11 cellular contexts compared by ENCODE assay signal in the genomic region with DNA sequence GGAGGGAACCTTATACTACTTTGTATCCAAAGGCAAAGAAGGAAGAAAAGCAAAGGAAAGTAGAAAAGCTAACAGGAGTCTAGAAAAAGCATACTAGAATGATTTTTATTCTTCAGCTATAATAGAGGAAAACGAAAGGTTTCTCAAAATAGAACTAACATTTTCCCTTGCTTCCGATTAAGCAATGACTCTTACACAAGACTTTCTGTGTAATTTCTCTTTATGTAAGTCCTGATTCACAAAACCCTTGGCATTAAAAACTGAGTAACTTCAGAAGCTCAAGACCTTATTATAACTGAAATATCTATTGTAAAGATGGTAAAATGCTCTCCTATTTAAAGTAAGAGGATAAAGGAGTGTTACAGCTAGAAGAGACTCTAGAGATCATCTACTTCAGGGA.
DNase-seq lines count a peak whose midpoint lies in the region; ATAC-seq and TF ChIP-seq lines count a peak whose summit lies in the region.
"Had no signal": no experiment of that assay in that cellular context is flagged by ENCODE, and none has a peak within 500 bp of the region (broad histone marks: within the 10 kb centered on the region; RNA-seq: fewer than 3 reads in every experiment).

No MANE protein-coding gene starts in this region.

- H3K9me3 ChIP-seq in breast epithelium (no peaks in the 10 kb centered on the region), thyroid gland (no peaks in the 10 kb centered on the region), A673 (ENCODE audit: low read depth, low read length, poor library complexity, severe bottlenecking) (no peaks in the 10 kb centered on the region)

- CTCF ChIA-PET in A673 (lab: Charles Lee): no interaction called here

- POLR2A ChIA-PET in A673 (lab: Charles Lee; ENCODE audit: low non-redundant PET): no interaction called here

- H3K4me3 ChIP-seq in HL-60 (replicated peaks; ENCODE audit: insufficient read depth, low read length) (0 out of 2 replicates have a peak overlapping the region, but pooled peaks have one; percentile 9), breast epithelium (peak overlapping the region in 1 of 3 donors; percentile 26), thyroid gland (replicated peaks in 1 of 3) (no peak overlapping the region), A673 (ENCODE audit: low read depth, low read length, poor library complexity, severe bottlenecking) (no peak overlapping the region)

- intact Hi-C loops in breast epithelium (cut with DNase I; ENCODE audit: low total_unique reads): loop anchor here (5.0 kb wide), 2 partner anchors 94 to 801 kb away; no protein-coding TSS in a partner anchor
- intact Hi-C loops in thyroid gland (cut with DNase I): no loop called here
- intact Hi-C loops in A673 (cut with micrococcal nuclease; ENCODE audit: unreplicated experiment): no loop called here

- H3K27ac ChIP-seq in HL-60 (replicated peaks): no peak overlapping the region
- peak overlapping the region; percentile 61 to 86 for H3K27ac ChIP-seq in breast epithelium
- peak overlapping the region in 2 of 3 donors; percentile 9 to 43 for H3K27ac ChIP-seq in thyroid gland
- no peak overlapping the region for H3K27ac ChIP-seq in A673 (ENCODE audit: low read depth, low read length, poor library complexity, severe bottlenecking)

- TF ChIP-seq CTCF in HL-60 (IDR thresholded peaks at IDR 0.05; ENCODE audit: insufficient read depth, low read length) (no peak), breast epithelium (IDR thresholded peaks at IDR 0.05) (no peak), thyroid gland (IDR thresholded peaks at IDR 0.05) (no peak), A673 (conservative IDR thresholded peaks at IDR 0.05; ENCODE audit: low read depth, low read length) (no peak)

- WGBS in thyroid gland, 2 donors: 70 to 76% methylated on average over 2 of the region's 2 CpGs

- H3K36me3 ChIP-seq in breast epithelium (no peaks in the 10 kb centered on the region), thyroid gland (no peaks in the 10 kb centered on the region), A673 (ENCODE audit: insufficient read depth, low read length, poor library complexity, severe bottlenecking) (no peaks in the 10 kb centered on the region)

- DNase-seq in HL-60 (ENCODE audit: low read depth in 1 of 2, low spot score in 1 of 2) (peak in 1 of 2 experiments; percentile 51), breast epithelium (ENCODE audit: low spot score in 2 of 2) (no peak), left lobe of liver (ENCODE audit: low spot score) (no peak), thyroid gland (no peak), COLO829 (ENCODE audit: low spot score) (no peak), A673 (ENCODE audit: low spot score) (no peak)
- DNase-seq: Karpas-422; NCI-H2227 treated with DMSO at 0.1 percent for 48 hours; stimulated activated CD8-positive, alpha-beta memory T cell treated with anti-CD3 and anti-CD28 coated beads, Interleukin-4, amount 100 ng/mL, for 48 hours had no signal

- TF ChIP-seq POLR2A in breast epithelium (IDR thresholded peaks at IDR 0.05): no peak
- TF ChIP-seq POLR2A in thyroid gland (IDR thresholded peaks at IDR 0.05): no peak

- H3K27me3 ChIP-seq in HL-60 (ENCODE audit: insufficient read depth, poor library complexity, severe bottlenecking): no peaks in the 10 kb centered on the region
- H3K27me3 ChIP-seq in breast epithelium: no peaks in the 10 kb centered on the region
- H3K27me3 ChIP-seq in thyroid gland: no peaks in the 10 kb centered on the region
- H3K27me3 ChIP-seq in A673 (replicated peaks; ENCODE audit: insufficient read depth, low read depth, low read length, poor library complexity): no peaks in the 10 kb centered on the region

- H3K4me1 ChIP-seq in breast epithelium (no peaks in the 10 kb centered on the region), thyroid gland (peaks cover 0 to 3% of the 10 kb centered on the region in 2 donors), A673 (ENCODE audit: insufficient read depth, low read length, poor library complexity, severe bottlenecking) (no peaks in the 10 kb centered on the region)

- no TSS peak for BruUV-seq in A673 (replicated peaks; lab: Mats Ljungman, UMichigan)

- ATAC-seq in left lobe of liver (peak; percentile 65), HG03457 (IDR thresholded peaks at IDR 0.05; ENCODE audit: unreplicated experiment) (no peak), GM21825 (IDR thresholded peaks at IDR 0.05; ENCODE audit: unreplicated experiment) (no peak)

Comparison
In these comparisons a context has a peak if more than half of its experiments do, and no peak if none do; other contexts are left out.
1. H3K27ac ChIP-seq: peak in breast epithelium (2 of 2) and thyroid gland (2 of 3); none in HL-60 (single experiment) and A673 (single experiment).